Comparison of ENCODE assay signal across 27 cellular contexts in genomic region chr20:44291754-44292153, GRCh38. TPM values are rescaled to one million over a fixed set of nuclear protein-coding genes. Genes with fewer than 3 reads are reported as not detected.
"Had no signal": no experiment of that assay in that cellular context is flagged by ENCODE, and none has a peak within 500 bp of the region (broad histone marks: within the 10 kb centered on the region; RNA-seq: fewer than 3 reads in every experiment).

No MANE protein-coding gene starts in this region.

- H3K36me3 Mint-ChIP-seq: activated CD8-positive, alpha-beta memory T cell treated with anti-CD3 and anti-CD28 coated beads, Interleukin-2, amount 10 ng/mL, durations not matched to agents 7 days and 5 days had no signal

- H3K4me3 ChIP-seq: Peyer's patch, SJSA1 had no signal

- H3K36me3 ChIP-seq: Peyer's patch, SJSA1 had no signal

- H3K27me3 Mint-ChIP-seq: activated B cell treated with CpG ODN at 0.5 μM for 24 hours; activated CD8-positive, alpha-beta memory T cell treated with anti-CD3 and anti-CD28 coated beads, Interleukin-2, amount 10 ng/mL, durations not matched to agents 7 days and 5 days; activated naive CD8-positive, alpha-beta T cell; activated T-helper 17 cell treated with anti-CD3 and anti-CD28 coated beads, Interleukin-2, amount 50 U/mL, for 72 hours; brain; central memory CD8-positive, alpha-beta T cell; T-helper 17 cell had no signal

- H3K4me1 ChIP-seq: Peyer's patch, SJSA1 had no signal

- H3K4me3 Mint-ChIP-seq: activated B cell treated with CpG ODN at 0.5 μM for 24 hours; activated CD4-positive, alpha-beta T cell treated with anti-CD3 and anti-CD28 coated beads, Interleukin-2, amount 10 ng/mL, durations not matched to agents 24 days and 14 days; activated CD8-positive, alpha-beta memory T cell treated with anti-CD3 and anti-CD28 coated beads, Interleukin-2, amount 10 ng/mL, durations not matched to agents 7 days and 5 days; activated naive CD4-positive, alpha-beta T cell treated with anti-CD3 and anti-CD28 coated beads for 36 hours; activated naive CD8-positive, alpha-beta T cell; activated T-cell treated with anti-CD3 and anti-CD28 coated beads, Interleukin-2, amount 50 U/mL, for 4 hours; activated T-helper 17 cell treated with anti-CD3 and anti-CD28 coated beads, Interleukin-2, amount 50 U/mL, for 72 hours; brain; central memory CD8-positive, alpha-beta T cell; T-helper 17 cell had no signal

- DNase-seq: activated B cell treated with CpG ODN at 0.5 μM for 24 hours; activated CD4-positive, alpha-beta T cell treated with anti-CD3 and anti-CD28 coated beads for 1 hour; activated CD4-positive, alpha-beta T cell treated with anti-CD3 and anti-CD28 coated beads, Interleukin-2, amount 10 ng/mL, durations not matched to agents 24 days and 14 days; activated CD4-positive, alpha-beta T cell treated with anti-CD3 and anti-CD28 coated beads, Interleukin-2, amount 50 U/mL, for 48 hours; activated CD8-positive, alpha-beta memory T cell treated with anti-CD3 and anti-CD28 coated beads, Interleukin-2, amount 10 ng/mL, durations not matched to agents 7 days and 5 days; activated gamma-delta T cell; activated naive CD4-positive, alpha-beta T cell treated with anti-CD3 and anti-CD28 coated beads for 36 hours; activated T-cell treated with anti-CD3 and anti-CD28 coated beads, Interleukin-2, amount 50 U/mL, for 4 hours; amygdala; Kasumi-1; NCI-H1105 treated with DMSO at 0.1 percent for 48 hours; NCI-H146; NCI-H187 treated with DMSO at 0.1 percent for 48 hours; NCI-H2171 treated with DMSO at 0.1 percent for 48 hours; NCI-H226; NCI-H510A; Peyer's patch; SHP77; T-helper 17 cell; T-helper 9 cell had no signal

- H3K27me3 ChIP-seq: Peyer's patch, SJSA1 had no signal

- H3K9me3 Mint-ChIP-seq: activated CD4-positive, alpha-beta T cell treated with anti-CD3 and anti-CD28 coated beads, Interleukin-2, amount 10 ng/mL, durations not matched to agents 24 days and 14 days; activated T-cell treated with anti-CD3 and anti-CD28 coated beads, Interleukin-2, amount 50 U/mL, for 4 hours; activated T-helper 17 cell treated with anti-CD3 and anti-CD28 coated beads, Interleukin-2, amount 50 U/mL, for 72 hours; central memory CD8-positive, alpha-beta T cell had no signal

- H3K9me3 ChIP-seq: Peyer's patch, SJSA1 had no signal

- H3K27ac ChIP-seq: Peyer's patch, RWPE1, SJSA1 had no signal

- H3K4me1 Mint-ChIP-seq: activated B cell treated with CpG ODN at 0.5 μM for 24 hours; activated CD4-positive, alpha-beta T cell treated with anti-CD3 and anti-CD28 coated beads, Interleukin-2, amount 10 ng/mL, durations not matched to agents 24 days and 14 days; activated CD8-positive, alpha-beta memory T cell treated with anti-CD3 and anti-CD28 coated beads, Interleukin-2, amount 10 ng/mL, durations not matched to agents 7 days and 5 days; activated T-helper 17 cell treated with anti-CD3 and anti-CD28 coated beads, Interleukin-2, amount 50 U/mL, for 72 hours; brain; central memory CD8-positive, alpha-beta T cell had no signal

- ATAC-seq: activated CD8-positive, alpha-beta memory T cell treated with anti-CD3 and anti-CD28 coated beads, Interleukin-2, amount 10 ng/mL, durations not matched to agents 7 days and 5 days; activated T-cell treated with anti-CD3 and anti-CD28 coated beads, Interleukin-2, amount 50 U/mL, for 4 hours; activated T-helper 17 cell treated with anti-CD3 and anti-CD28 coated beads, Interleukin-2, amount 50 U/mL, for 72 hours; T-helper 17 cell had no signal

- H3K27ac Mint-ChIP-seq: activated B cell treated with CpG ODN at 0.5 μM for 24 hours; activated CD4-positive, alpha-beta T cell treated with anti-CD3 and anti-CD28 coated beads, Interleukin-2, amount 10 ng/mL, durations not matched to agents 24 days and 14 days; activated CD8-positive, alpha-beta memory T cell treated with anti-CD3 and anti-CD28 coated beads, Interleukin-2, amount 10 ng/mL, durations not matched to agents 7 days and 5 days; activated naive CD4-positive, alpha-beta T cell treated with anti-CD3 and anti-CD28 coated beads for 36 hours; activated naive CD8-positive, alpha-beta T cell; activated T-helper 17 cell treated with anti-CD3 and anti-CD28 coated beads, Interleukin-2, amount 50 U/mL, for 72 hours; brain; T-helper 17 cell had no signal

- FAIRE-seq: astrocyte had no signal

RNA-seq across cellular contexts. Expression of gene GDAP1L1, which starts 44.6 kb away (rescaled TPM):
- total RNA-seq: activated B cell treated with CpG ODN at 0.5 μM for 24 hours; activated CD4-positive, alpha-beta T cell treated with anti-CD3 and anti-CD28 coated beads, Interleukin-2, amount 10 ng/mL, durations not matched to agents 24 days and 14 days; activated CD8-positive, alpha-beta memory T cell treated with anti-CD3 and anti-CD28 coated beads, Interleukin-2, amount 10 ng/mL, durations not matched to agents 7 days and 5 days; activated T-cell treated with anti-CD3 and anti-CD28 coated beads, Interleukin-2, amount 50 U/mL, for 4 hours; activated T-helper 17 cell treated with anti-CD3 and anti-CD28 coated beads, Interleukin-2, amount 50 U/mL, for 72 hours; SJSA1; T-helper 17 cell had no signal

RNA-seq across cellular contexts. Expression of gene R3HDML, which starts 45.1 kb away (rescaled TPM):
- total RNA-seq: activated B cell treated with CpG ODN at 0.5 μM for 24 hours; activated CD4-positive, alpha-beta T cell treated with anti-CD3 and anti-CD28 coated beads, Interleukin-2, amount 10 ng/mL, durations not matched to agents 24 days and 14 days; activated CD8-positive, alpha-beta memory T cell treated with anti-CD3 and anti-CD28 coated beads, Interleukin-2, amount 10 ng/mL, durations not matched to agents 7 days and 5 days; activated naive CD4-positive, alpha-beta T cell treated with anti-CD3 and anti-CD28 coated beads for 36 hours; activated T-cell treated with anti-CD3 and anti-CD28 coated beads, Interleukin-2, amount 50 U/mL, for 4 hours; activated T-helper 17 cell treated with anti-CD3 and anti-CD28 coated beads, Interleukin-2, amount 50 U/mL, for 72 hours; Peyer's patch; SJSA1; T-helper 17 cell had no signal
